ENCODE assay signal across 8 cellular contexts in the genomic region with DNA sequence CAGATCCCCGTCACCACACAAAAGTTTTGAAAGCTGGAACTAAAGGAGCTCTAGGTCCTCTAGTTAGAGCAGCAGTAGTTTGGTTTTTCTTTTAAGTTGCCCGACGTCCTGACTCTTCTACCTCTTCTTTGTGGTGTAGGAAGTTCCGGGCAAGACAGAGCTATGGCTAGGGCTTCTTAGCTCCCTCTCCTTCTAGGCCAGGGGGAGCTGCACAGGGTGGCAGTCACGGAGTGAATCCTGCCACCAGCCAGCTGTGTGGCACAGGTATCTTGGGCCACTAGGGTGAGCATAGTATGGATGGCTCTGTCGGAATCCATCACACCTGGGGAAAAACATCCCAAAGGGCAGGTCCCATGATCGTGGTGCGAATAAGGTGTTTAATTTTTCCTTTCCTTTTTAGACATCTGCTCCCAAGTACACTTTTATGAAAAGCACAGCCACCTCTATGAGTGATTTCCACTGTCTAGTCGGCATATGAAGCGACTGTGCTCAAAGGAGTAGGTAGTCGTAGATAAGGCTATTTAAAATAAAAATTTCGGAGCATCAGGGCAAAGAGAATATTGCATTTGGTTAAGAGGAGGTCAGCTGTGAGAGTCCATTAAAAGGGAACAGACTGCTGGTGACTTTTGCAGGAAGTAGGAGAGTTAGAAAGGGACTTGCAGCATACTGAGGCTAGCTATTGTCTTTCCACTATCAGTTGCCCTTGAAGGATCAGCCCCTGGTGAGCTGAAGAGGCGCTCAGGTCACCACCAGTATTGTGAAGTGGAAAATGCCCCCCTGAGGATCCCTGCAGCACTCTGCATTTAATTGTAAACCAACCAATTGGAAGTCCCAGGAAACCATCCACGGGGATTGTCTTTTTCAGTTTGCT. TPM values are rescaled to one million over a fixed set of nuclear protein-coding genes. Genes with fewer than 3 reads are reported as not detected.
DNase-seq lines count a peak whose midpoint lies in the region; ATAC-seq and TF ChIP-seq lines count a peak whose summit lies in the region.

No MANE protein-coding gene starts in this region.

- no peaks in the 10 kb centered on the region for H3K36me3 ChIP-seq in right atrium auricular region
- H3K36me3 ChIP-seq in mucosa of rectum (ENCODE audit: control insufficient read depth in 2 of 2, insufficient read depth in 2 of 2, low read length in 2 of 2), result no peaks in the 10 kb centered on the region

- peaks cover 0 to 21% of the 10 kb centered on the region in 2 donors for H3K4me1 ChIP-seq in right atrium auricular region
- H3K4me1 ChIP-seq in mucosa of rectum (ENCODE audit: control insufficient read depth in 2 of 2, insufficient read depth in 2 of 2, low read length in 2 of 2), result peaks cover 10 to 14% of the 10 kb centered on the region in 2 donors

- H3K9me3 ChIP-seq in right atrium auricular region (no peaks in the 10 kb centered on the region), mucosa of rectum (ENCODE audit: control insufficient read depth in 2 of 2, low read length in 2 of 2) (no peaks in the 10 kb centered on the region)

- DNase-seq in right atrium auricular region (ENCODE audit: low spot score) (no peak), Right ventricle myocardium superior (no peak), SKM-1 treated with dmso at 0.1 percent for 144 hours (lab: John Stamatoyannopoulos, UW; ENCODE audit: unreplicated experiment) (peak; percentile 39), GM13976 (ENCODE audit: low spot score) (no peak), NCI-H1694 treated with DMSO at 0.1 percent for 48 hours (lab: John Stamatoyannopoulos, UW) (no peak)

- no peak for ATAC-seq in Right ventricle myocardium superior (ENCODE audit: poor library complexity)
- no peak for ATAC-seq in HG03175 (IDR thresholded peaks at IDR 0.05; ENCODE audit: unreplicated experiment)

- TF ChIP-seq CTCF in right atrium auricular region (IDR thresholded peaks at IDR 0.05) (no peak), GM13976 (IDR thresholded peaks at IDR 0.05; ENCODE audit: borderline replicate concordance, control extremely low read depth, extremely low read depth, insufficient read depth, missing control alignments) (no peak)

- H3K4me3 ChIP-seq in right atrium auricular region (peak overlapping the region; percentile 3 to 90), mucosa of rectum (ENCODE audit: low read length in 2 of 2) (peak overlapping the region; percentile 80 to 86)

- H3K27ac ChIP-seq in right atrium auricular region (peak overlapping the region in 1 of 2 donors; percentile 82), cingulate gyrus (ENCODE audit: low read depth, low read length) (peak overlapping the region; percentile 7), mucosa of rectum (ENCODE audit: low read depth in 2 of 2, low read length in 2 of 2) (peak overlapping the region; percentile 61 to 68)

- H3K9ac ChIP-seq in mucosa of rectum (ENCODE audit: low read depth in 1 of 2, low read length in 2 of 2), result peak overlapping the region; percentile 68 to 77

- in situ Hi-C loops in GM13976 (cut with MboI; ENCODE audit: low sequenced_read_pairs, unreplicated experiment), result no loop called here

- H3K27me3 ChIP-seq in right atrium auricular region (no peaks in the 10 kb centered on the region), mucosa of rectum (ENCODE audit: control insufficient read depth in 2 of 2, insufficient read depth in 2 of 2, low read length in 2 of 2) (no peaks in the 10 kb centered on the region)

- intact Hi-C loops in Right ventricle myocardium superior (cut with DNase I), result no loop called here

RNA-seq across cellular contexts. Expression of a gene that starts 2.1 kb away (rescaled TPM):
- total RNA-seq in right atrium auricular region, result 1 to 10 TPM; 6.4 to 6.6 TPM
- 5.4 TPM for total RNA-seq in Right ventricle myocardium superior
